Comparison of ENCODE assay signal across 18 cellular contexts in the genomic region with DNA sequence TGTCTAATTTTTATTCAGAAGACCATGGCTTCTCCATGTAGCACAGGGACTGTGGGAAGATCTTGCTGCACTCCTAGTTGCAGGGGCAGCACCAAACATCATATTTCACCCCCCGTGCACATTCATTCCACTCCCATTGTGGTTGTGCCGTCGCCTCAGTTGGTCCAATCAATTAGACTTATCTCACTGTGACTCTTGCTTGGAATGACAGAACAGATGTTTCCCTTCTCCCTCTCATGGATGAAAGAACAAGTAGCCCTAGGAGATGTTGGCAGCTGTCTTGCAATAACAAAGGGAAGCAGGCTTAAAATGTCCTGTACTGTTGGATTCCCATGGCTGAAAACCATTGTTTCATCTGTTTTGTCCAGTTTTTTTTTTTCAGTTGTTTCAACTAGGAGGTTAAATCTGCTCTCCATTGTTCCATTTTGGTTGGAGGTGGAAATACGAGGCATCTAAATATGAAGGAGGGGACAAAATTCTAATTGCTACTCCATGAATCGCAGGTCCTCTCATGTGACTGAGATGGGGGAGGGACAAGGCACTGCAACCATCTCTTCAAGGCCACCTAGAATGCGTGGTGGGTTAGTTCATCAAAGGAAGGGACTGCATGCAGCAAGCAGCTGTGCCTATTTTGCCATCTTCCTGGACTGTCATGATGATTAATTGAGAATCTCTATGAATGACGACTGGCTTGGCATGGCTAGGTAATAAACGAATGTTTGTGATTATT.
DNase-seq lines count a peak whose midpoint lies in the region; ATAC-seq and TF ChIP-seq lines count a peak whose summit lies in the region.
"Had no signal": no experiment of that assay in that cellular context is flagged by ENCODE, and none has a peak within 500 bp of the region (broad histone marks: within the 10 kb centered on the region; RNA-seq: fewer than 3 reads in every experiment).

No MANE protein-coding gene starts in this region.

- TF ChIP-seq CTCF in endothelial cell (IDR thresholded peaks at IDR 0.05; ENCODE audit: unreplicated experiment), result no peak
- TF ChIP-seq CTCF in neural progenitor cell (IDR thresholded peaks at IDR 0.05), result no peak

- peak overlapping the region; percentile 51 for H2AFZ ChIP-seq in neural progenitor cell (replicated peaks)
- H2AFZ ChIP-seq: GM23248 had no signal

- H3K9ac ChIP-seq in neural progenitor cell, result no peak overlapping the region
- H3K9ac ChIP-seq: GM23248 had no signal

- H3K4me1 Mint-ChIP-seq in endothelial cell (ENCODE audit: unreplicated experiment) (peaks cover 21% of the 10 kb centered on the region), neural progenitor cell (no peaks in the 10 kb centered on the region)

- H3K79me2 ChIP-seq in neural progenitor cell (ENCODE audit: low read depth), result no peaks in the 10 kb centered on the region

- peak overlapping the region; percentile 25 for H3K4me2 ChIP-seq in neural progenitor cell

- peaks cover 3% of the 10 kb centered on the region for H3K9me3 ChIP-seq in SJCRH30 (replicated peaks)
- no peaks in the 10 kb centered on the region for H3K9me3 ChIP-seq in neural progenitor cell (ENCODE audit: low read depth)
- H3K9me3 ChIP-seq: Caco-2 had no signal

- H3K27ac ChIP-seq in SJCRH30 (peak overlapping the region; percentile 93), neural progenitor cell (no peak overlapping the region)
- H3K27ac ChIP-seq: GM23248 had no signal

- peaks cover 5% of the 10 kb centered on the region for H3K9me3 Mint-ChIP-seq in endothelial cell (ENCODE audit: unreplicated experiment)
- H3K9me3 Mint-ChIP-seq in neural progenitor cell, result peaks cover 3% of the 10 kb centered on the region
- H3K9me3 Mint-ChIP-seq: CD8-positive, alpha-beta T cell had no signal

- H3K27me3 ChIP-seq in SJCRH30 (no peaks in the 10 kb centered on the region), neural progenitor cell (no peaks in the 10 kb centered on the region)

- H3K4me1 ChIP-seq in SJCRH30 (peaks cover 16% of the 10 kb centered on the region), neural progenitor cell (peaks cover 8% of the 10 kb centered on the region)
- H3K4me1 ChIP-seq: Caco-2 had no signal

- H3K27me3 Mint-ChIP-seq in endothelial cell (ENCODE audit: unreplicated experiment) (no peaks in the 10 kb centered on the region), neural progenitor cell (ENCODE audit: insufficient read depth, low read depth) (no peaks in the 10 kb centered on the region)

- ATAC-seq in Right ventricle myocardium superior (ENCODE audit: poor library complexity), result no peak
- ATAC-seq in sciatic nerve, result no peak
- ATAC-seq: CD8-positive, alpha-beta T cell; GM12878 had no signal

- DNase-seq in SJCRH30 (peak; percentile 86 to 97), endothelial cell (ENCODE audit: low spot score) (no peak), neural progenitor cell (ENCODE audit: low spot score) (peak; percentile 29), Right ventricle myocardium superior (no peak), UCSD-AML1 (lab: John Stamatoyannopoulos, UW; ENCODE audit: unreplicated experiment) (no peak), pons (ENCODE audit: low spot score) (no peak), sciatic nerve (ENCODE audit: low spot score) (no peak)
- DNase-seq: C1 segment of cervical spinal cord; Caco-2; CD8-positive, alpha-beta T cell; DMS153; DND-41; EL; GDM1; GM23248; H7; HCEC 1CT had no signal

- H3K4me3 ChIP-seq in SJCRH30, result peak overlapping the region; percentile 23
- H3K4me3 ChIP-seq in neural progenitor cell, result no peak overlapping the region
- H3K4me3 ChIP-seq: GM12878, GM23248 had no signal

- H3K36me3 ChIP-seq in SJCRH30 (no peaks in the 10 kb centered on the region), neural progenitor cell (no peaks in the 10 kb centered on the region)

- H3K4me3 Mint-ChIP-seq in endothelial cell (ENCODE audit: unreplicated experiment) (no peak overlapping the region), neural progenitor cell (no peak overlapping the region)
- H3K4me3 Mint-ChIP-seq: CD8-positive, alpha-beta T cell had no signal

- H3K36me3 Mint-ChIP-seq in endothelial cell (ENCODE audit: low read depth, unreplicated experiment) (peaks cover 4% of the 10 kb centered on the region), neural progenitor cell (no peaks in the 10 kb centered on the region)
- H3K36me3 Mint-ChIP-seq: CD8-positive, alpha-beta T cell had no signal

- H3K27ac Mint-ChIP-seq in endothelial cell (ENCODE audit: unreplicated experiment), result peak overlapping the region; percentile 45
- no peak overlapping the region for H3K27ac Mint-ChIP-seq in neural progenitor cell
- H3K27ac Mint-ChIP-seq: CD8-positive, alpha-beta T cell had no signal

- no peaks in the 10 kb centered on the region for H3F3A ChIP-seq in neural progenitor cell (ENCODE audit: low read depth)

- intact Hi-C loops in Right ventricle myocardium superior (cut with DNase I) (no loop called here), sciatic nerve (cut with DNase I) (no loop called here)

- H4K20me1 ChIP-seq in neural progenitor cell (ENCODE audit: low read depth), result no peaks in the 10 kb centered on the region

Comparison
In these comparisons a context has a peak if more than half of its experiments do, and no peak if none do; other contexts are left out.
1. DNase-seq: peak in SJCRH30 (2 of 2) and neural progenitor cell (single experiment); none in endothelial cell (single experiment), Right ventricle myocardium superior (single experiment), UCSD-AML1 (single experiment), pons (single experiment) and sciatic nerve (single experiment).